Comparison of ENCODE assay signal across 20 cellular contexts in genomic region chr2:128603411-128603924, GRCh38.
A peak's percentile ranks its signal among the peaks of the same experiment; 100 is the strongest.
DNase-seq lines count a peak whose midpoint lies in the region; ATAC-seq and TF ChIP-seq lines count a peak whose summit lies in the region.
"Had no signal": no experiment of that assay in that cellular context is flagged by ENCODE, and none has a peak within 500 bp of the region (broad histone marks: within the 10 kb centered on the region; RNA-seq: fewer than 3 reads in every experiment).

No MANE protein-coding gene starts in this region.

- peak; percentile 46 for DNase-seq in activated effector memory CD4-positive, alpha-beta T cell treated with anti-CD3 and anti-CD28 coated beads, Interleukin-2, amount 50 U/mL, for 16 hours
- DNase-seq in activated effector memory CD4-positive, alpha-beta T cell treated with Interleukin-2 at 50 U/mL for 16 hours = no peak
- DNase-seq in coronary artery (ENCODE audit: low spot score) = peak; percentile 49
- peak in 2 of 3 donors; percentile 42 to 46 for DNase-seq in right lobe of liver
- no peak for DNase-seq in central memory CD4-positive, alpha-beta T cell
- no peak for DNase-seq in testis
- DNase-seq: activated CD4-positive, alpha-beta T cell treated with anti-CD3 and anti-CD28 coated beads, Interleukin-2, amount 50 U/mL, for 1 hour; activated T-cell treated with anti-CD3 and anti-CD28 coated beads, Interleukin-2, amount 50 U/mL, for 72 hours; effector memory CD4-positive, alpha-beta T cell; glutamatergic neuron; NCI-H2227 treated with DMSO at 0.1 percent for 48 hours; RPMI8226; stimulated activated naive CD4-positive, alpha-beta T cell; transverse colon had no signal

- H3K4me1 Mint-ChIP-seq in stimulated activated memory B cell treated with anti-CD40 and anti-IgM and Interleukin-4, amounts not matched to agents 10 μg/mL and 1 μg/mL and 100 μg/mL, for 72 hours = no peaks in the 10 kb centered on the region

- no peak overlapping the region for H3K4me3 Mint-ChIP-seq in stimulated activated memory B cell treated with anti-CD40 and anti-IgM and Interleukin-4, amounts not matched to agents 10 μg/mL and 1 μg/mL and 100 μg/mL, for 72 hours
- H3K4me3 Mint-ChIP-seq: activated T-cell treated with anti-CD3 and anti-CD28 coated beads, Interleukin-2, amount 50 U/mL, for 72 hours; nephron had no signal

- H3K27ac Mint-ChIP-seq in stimulated activated memory B cell treated with anti-CD40 and anti-IgM and Interleukin-4, amounts not matched to agents 10 μg/mL and 1 μg/mL and 100 μg/mL, for 72 hours = no peak overlapping the region
- H3K27ac Mint-ChIP-seq: activated T-cell treated with anti-CD3 and anti-CD28 coated beads, Interleukin-2, amount 50 U/mL, for 72 hours; nephron had no signal

- intact Hi-C loops in right lobe of liver (cut with DNase I) (loop anchor here in 1 of 2 donors (10.0 kb wide), 1 partner anchor 159 kb away; no protein-coding TSS in a partner anchor), testis (cut with DNase I; ENCODE audit: low total_unique reads) (no loop called here)

- 77% methylated on average over 6 of the region's 14 CpGs for WGBS in right lobe of liver (ENCODE audit: insufficient coverage, low coverage, low lambda C conversion rate, missing lambda C conversion rate)
- 83 to 88% methylated on average over 6 to 14 of the region's 14 CpGs for WGBS in testis, 2 donors

- no peak for TF ChIP-seq POLR2A in right lobe of liver (IDR thresholded peaks at IDR 0.05)
- TF ChIP-seq POLR2A in testis (IDR thresholded peaks at IDR 0.05) = no peak

- no peaks in the 10 kb centered on the region for H3K36me3 Mint-ChIP-seq in stimulated activated memory B cell treated with anti-CD40 and anti-IgM and Interleukin-4, amounts not matched to agents 10 μg/mL and 1 μg/mL and 100 μg/mL, for 72 hours

- no peaks in the 10 kb centered on the region for H3K9me3 ChIP-seq in right lobe of liver
- no peaks in the 10 kb centered on the region for H3K9me3 ChIP-seq in testis
- H3K9me3 ChIP-seq: A549, psoas muscle, transverse colon had no signal

- no peaks in the 10 kb centered on the region for H3K9me3 Mint-ChIP-seq in stimulated activated memory B cell treated with anti-CD40 and anti-IgM and Interleukin-4, amounts not matched to agents 10 μg/mL and 1 μg/mL and 100 μg/mL, for 72 hours
- H3K9me3 Mint-ChIP-seq: activated T-cell treated with anti-CD3 and anti-CD28 coated beads, Interleukin-2, amount 50 U/mL, for 72 hours; nephron had no signal

- H3K4me1 ChIP-seq in right lobe of liver (no peaks in the 10 kb centered on the region), testis (peaks cover 4% of the 10 kb centered on the region)
- H3K4me1 ChIP-seq: A549, psoas muscle, transverse colon had no signal

- H3K36me3 ChIP-seq in right lobe of liver = no peaks in the 10 kb centered on the region
- H3K36me3 ChIP-seq in testis (ENCODE audit: low read depth, missing control alignments) = no peaks in the 10 kb centered on the region
- H3K36me3 ChIP-seq: transverse colon had no signal

- H3K4me3 ChIP-seq in coronary artery = no peak overlapping the region
- no peak overlapping the region for H3K4me3 ChIP-seq in right lobe of liver
- no peak overlapping the region for H3K4me3 ChIP-seq in testis
- H3K4me3 ChIP-seq: A549, psoas muscle, transverse colon had no signal

- ATAC-seq in right lobe of liver (peak; percentile 42 to 74 (median 56)), HG03571 (IDR thresholded peaks at IDR 0.05; ENCODE audit: unreplicated experiment) (no peak)
- ATAC-seq in stimulated activated memory B cell treated with anti-CD40 and anti-IgM and Interleukin-4, amounts not matched to agents 10 μg/mL and 1 μg/mL and 100 μg/mL, for 72 hours = peak; percentile 4
- ATAC-seq: A549; activated T-cell treated with anti-CD3 and anti-CD28 coated beads, Interleukin-2, amount 50 U/mL, for 72 hours had no signal

- H3K27me3 Mint-ChIP-seq in stimulated activated memory B cell treated with anti-CD40 and anti-IgM and Interleukin-4, amounts not matched to agents 10 μg/mL and 1 μg/mL and 100 μg/mL, for 72 hours = no peaks in the 10 kb centered on the region

- no peak for TF ChIP-seq CTCF in coronary artery (IDR thresholded peaks at IDR 0.05)
- no peak for TF ChIP-seq CTCF in right lobe of liver (IDR thresholded peaks at IDR 0.05)
- no peak for TF ChIP-seq CTCF in testis (IDR thresholded peaks at IDR 0.05)

- no peak overlapping the region for H3K27ac ChIP-seq in coronary artery
- H3K27ac ChIP-seq in right lobe of liver = no peak overlapping the region
- H3K27ac ChIP-seq in testis = no peak overlapping the region
- H3K27ac ChIP-seq: A549, C4-2B, psoas muscle, transverse colon had no signal

- H3K27me3 ChIP-seq in right lobe of liver (no peaks in the 10 kb centered on the region), testis (no peaks in the 10 kb centered on the region)
- H3K27me3 ChIP-seq: transverse colon had no signal

Comparison
In these comparisons a context has a peak if more than half of its experiments do, and no peak if none do; other contexts are left out.
1. DNase-seq: peak in activated effector memory CD4-positive, alpha-beta T cell treated with anti-CD3 and anti-CD28 coated beads, Interleukin-2, amount 50 U/mL, for 16 hours (single experiment), coronary artery (single experiment) and right lobe of liver (2 of 3); none in activated effector memory CD4-positive, alpha-beta T cell treated with Interleukin-2 at 50 U/mL for 16 hours (single experiment), central memory CD4-positive, alpha-beta T cell (single experiment) and testis (single experiment).